20 cellular contexts compared by ENCODE assay signal in genomic region chr3:114939920-114940319, GRCh38.
DNase-seq lines count a peak whose midpoint lies in the region; ATAC-seq and TF ChIP-seq lines count a peak whose summit lies in the region.
"Had no signal": no experiment of that assay in that cellular context is flagged by ENCODE, and none has a peak within 500 bp of the region (broad histone marks: within the 10 kb centered on the region; RNA-seq: fewer than 3 reads in every experiment).

No MANE protein-coding gene starts in this region.

- DNase-seq in DMS 273 treated with DMSO at 0.1 percent for 48 hours (lab: John Stamatoyannopoulos, UW) (peak; percentile 85), NCI-H1694 treated with DMSO at 0.1 percent for 48 hours (lab: John Stamatoyannopoulos, UW) (peak; percentile 56), NCI-H2171 treated with DMSO at 0.1 percent for 48 hours (lab: John Stamatoyannopoulos, UW) (peak; percentile 95), C1 segment of cervical spinal cord (lab: John Stamatoyannopoulos, UW) (no peak), upper lobe of right lung (no peak), NCI-H526 treated with DMSO at 0.1 percent for 48 hours (lab: John Stamatoyannopoulos, UW) (no peak)
- DNase-seq: BE2C; CD4-positive, CD25-positive, alpha-beta regulatory T cell; COR-L47; GDM1; GM23248; H9; HFFc6; Kasumi-1; NCI-H1436; NCI-H226 had no signal

- H3K27me3 ChIP-seq in liver (ENCODE audit: control insufficient read depth in 4 of 4, insufficient read depth in 4 of 4, low read length in 3 of 4): no peaks in the 10 kb centered on the region
- no peaks in the 10 kb centered on the region for H3K27me3 ChIP-seq in upper lobe of right lung
- H3K27me3 ChIP-seq: BE2C had no signal

- no peaks in the 10 kb centered on the region for H3K9me3 ChIP-seq in liver (ENCODE audit: control insufficient read depth in 4 of 4, low read length in 3 of 4)
- H3K9me3 ChIP-seq in upper lobe of right lung: no peaks in the 10 kb centered on the region
- H3K9me3 ChIP-seq: BE2C had no signal

- TF ChIP-seq CTCF in liver (IDR thresholded peaks at IDR 0.05; ENCODE audit: low read depth, low read length, missing input control) (no peak), upper lobe of right lung (IDR thresholded peaks at IDR 0.05) (no peak)

- no peaks in the 10 kb centered on the region for H3K36me3 ChIP-seq in liver (ENCODE audit: control insufficient read depth in 4 of 4, insufficient read depth in 3 of 4, low read depth in 1 of 4, low read length in 3 of 4)
- H3K36me3 ChIP-seq in upper lobe of right lung: no peaks in the 10 kb centered on the region
- H3K36me3 ChIP-seq: BE2C had no signal

- TF ChIP-seq RAD21 in liver (IDR thresholded peaks at IDR 0.05): no peak

- H3K27ac ChIP-seq in liver (ENCODE audit: low read depth in 1 of 2, low read length in 2 of 2) (no peak overlapping the region), upper lobe of right lung (no peak overlapping the region)
- H3K27ac ChIP-seq: GM23248, SK-N-MC had no signal

- no peak overlapping the region for H3K4me3 ChIP-seq in liver (ENCODE audit: low read depth in 1 of 3, low read length in 3 of 3)
- no peak overlapping the region for H3K4me3 ChIP-seq in upper lobe of right lung
- H3K4me3 ChIP-seq: GM23248, SK-N-MC had no signal

- H3K4me1 ChIP-seq in liver (ENCODE audit: control insufficient read depth in 4 of 4, insufficient read depth in 4 of 4, low read length in 3 of 4): peaks cover 0 to 8% (median 4%) of the 10 kb centered on the region in 4 donors
- H3K4me1 ChIP-seq in upper lobe of right lung: no peaks in the 10 kb centered on the region
- H3K4me1 ChIP-seq: BE2C had no signal

- ATAC-seq in esophagus mucosa (no peak), upper lobe of right lung (no peak)
- ATAC-seq: Right ventricle myocardium inferior had no signal

- H3K9ac ChIP-seq in liver (ENCODE audit: low read depth in 1 of 2, low read length in 2 of 2): no peak overlapping the region
- H3K9ac ChIP-seq: GM23248 had no signal

- intact Hi-C loops in upper lobe of right lung (cut with DNase I): no loop called here

TF ChIP-seq in liver, 16 proteins besides CTCF, POLR2A, EP300 and RAD21:
- peak; percentile 36 for TF ChIP-seq YY1 (IDR thresholded peaks at IDR 0.05)
- peak; percentile 49 to 51 for TF ChIP-seq HNF4A (conservative IDR thresholded peaks at IDR 0.05)
- no peak for TF ChIP-seq TAF1 (conservative IDR thresholded peaks at IDR 0.05)
- TF ChIP-seq MAX (IDR thresholded peaks at IDR 0.05): no peak
- TF ChIP-seq GABPA (IDR thresholded peaks at IDR 0.05 in 1 of 2, conservative IDR thresholded peaks at IDR 0.05 in 1 of 2): no peak

Comparison
In these comparisons a context has a peak if more than half of its experiments do, and no peak if none do; other contexts are left out.
1. DNase-seq: peak in DMS 273 treated with DMSO at 0.1 percent for 48 hours (single experiment), NCI-H1694 treated with DMSO at 0.1 percent for 48 hours (single experiment) and NCI-H2171 treated with DMSO at 0.1 percent for 48 hours (single experiment); none in C1 segment of cervical spinal cord (0 of 14), upper lobe of right lung (single experiment) and NCI-H526 treated with DMSO at 0.1 percent for 48 hours (single experiment).